Comparison of ENCODE assay signal across 1 cellular context in genomic region chr18:29164993-29165599, GRCh38.
TF ChIP-seq lines count a peak whose summit lies in the region.

No MANE protein-coding gene starts in this region.

TF ChIP-seq in Ishikawa, 13 proteins besides CTCF, POLR2A, EP300 and RAD21 (continued from another document):
- TF ChIP-seq REST (IDR thresholded peaks at IDR 0.05; ENCODE audit: low read depth) (no peak), TEAD4 (IDR thresholded peaks at IDR 0.05) (peak; percentile 99), TCF12 (IDR thresholded peaks at IDR 0.05; ENCODE audit: low read depth) (peak; percentile 79), CREB1 (IDR thresholded peaks at IDR 0.05; ENCODE audit: low read depth) (no peak)
